In genomic region chr15:51967583-51967982, GRCh38 we compare ENCODE assay signal across 18 cellular contexts. TPM values are rescaled to one million over a fixed set of nuclear protein-coding genes. Genes with fewer than 3 reads are reported as not detected.
DNase-seq lines count a peak whose midpoint lies in the region; ATAC-seq and TF ChIP-seq lines count a peak whose summit lies in the region.
"Had no signal": no experiment of that assay in that cellular context is flagged by ENCODE, and none has a peak within 500 bp of the region (broad histone marks: within the 10 kb centered on the region; RNA-seq: fewer than 3 reads in every experiment).

No MANE protein-coding gene starts in this region.

- POLR2A ChIA-PET in HEK293 (lab: Yijun Ruan, JAX) (no interaction called here), RWPE1 (lab: Yijun Ruan, JAX; ENCODE audit: low non-redundant PET) (no interaction called here)

- no peak overlapping the region for H3K27ac Mint-ChIP-seq in T-helper 1 cell treated with Interleukin-12 subunit alpha and Interleukin-12 subunit beta and Interleukin-4 antibody, amounts not matched to agents 30 μg/mL and 1 μg/mL, for 36 hours
- H3K27ac Mint-ChIP-seq in nephron, result no peak overlapping the region
- H3K27ac Mint-ChIP-seq in natural killer cell treated with Interleukin-12 subunit alpha and Interleukin-12 subunit beta and Interleukin-15 and Interleukin-18, amount 100 ng/mL, for 72 hours, result no peak overlapping the region
- H3K27ac Mint-ChIP-seq: B cell; CD8-positive, alpha-beta T cell had no signal

- no peaks in the 10 kb centered on the region for H3K9me3 ChIP-seq in HEK293 (ENCODE audit: control insufficient read depth, insufficient read depth, low read depth, low read length)
- H3K9me3 ChIP-seq: Caco-2, HAP-1 had no signal

- peak overlapping the region; percentile 1 for H3K4me3 Mint-ChIP-seq in T-helper 1 cell treated with Interleukin-12 subunit alpha and Interleukin-12 subunit beta and Interleukin-4 antibody, amounts not matched to agents 30 μg/mL and 1 μg/mL, for 36 hours
- H3K4me3 Mint-ChIP-seq in nephron, result peak overlapping the region; percentile 3 to 75 (median 27)
- no peak overlapping the region for H3K4me3 Mint-ChIP-seq in natural killer cell treated with Interleukin-12 subunit alpha and Interleukin-12 subunit beta and Interleukin-15 and Interleukin-18, amount 100 ng/mL, for 72 hours
- H3K4me3 Mint-ChIP-seq: B cell; CD14-positive monocyte; CD8-positive, alpha-beta T cell had no signal

- H3K9me3 Mint-ChIP-seq in T-helper 1 cell treated with Interleukin-12 subunit alpha and Interleukin-12 subunit beta and Interleukin-4 antibody, amounts not matched to agents 30 μg/mL and 1 μg/mL, for 36 hours, result peaks cover 9% of the 10 kb centered on the region
- H3K9me3 Mint-ChIP-seq in nephron, result peaks cover 14% of the 10 kb centered on the region
- peaks cover 7% of the 10 kb centered on the region for H3K9me3 Mint-ChIP-seq in natural killer cell treated with Interleukin-12 subunit alpha and Interleukin-12 subunit beta and Interleukin-15 and Interleukin-18, amount 100 ng/mL, for 72 hours

- H3K4me3 ChIP-seq in HEK293 (ENCODE audit: low read depth, low read length), result no peak overlapping the region
- H3K4me3 ChIP-seq: BLaER1, HAP-1 had no signal

- H3K4me1 Mint-ChIP-seq in T-helper 1 cell treated with Interleukin-12 subunit alpha and Interleukin-12 subunit beta and Interleukin-4 antibody, amounts not matched to agents 30 μg/mL and 1 μg/mL, for 36 hours (ENCODE audit: low read depth), result peaks cover 12% of the 10 kb centered on the region
- H3K4me1 Mint-ChIP-seq in nephron, result peaks cover 17% of the 10 kb centered on the region
- H3K4me1 Mint-ChIP-seq in natural killer cell treated with Interleukin-12 subunit alpha and Interleukin-12 subunit beta and Interleukin-15 and Interleukin-18, amount 100 ng/mL, for 72 hours (ENCODE audit: low read depth in 2 of 2), result peaks cover 24 to 26% of the 10 kb centered on the region in 2 donors

- H3K4me1 ChIP-seq in HEK293 (ENCODE audit: control insufficient read depth, insufficient read depth, low read length), result no peaks in the 10 kb centered on the region

- H3K36me3 Mint-ChIP-seq in T-helper 1 cell treated with Interleukin-12 subunit alpha and Interleukin-12 subunit beta and Interleukin-4 antibody, amounts not matched to agents 30 μg/mL and 1 μg/mL, for 36 hours (ENCODE audit: low read depth), result peaks cover 30% of the 10 kb centered on the region
- H3K36me3 Mint-ChIP-seq in nephron (ENCODE audit: low read depth), result peaks cover 58% of the 10 kb centered on the region
- peaks cover 27% of the 10 kb centered on the region for H3K36me3 Mint-ChIP-seq in natural killer cell treated with Interleukin-12 subunit alpha and Interleukin-12 subunit beta and Interleukin-15 and Interleukin-18, amount 100 ng/mL, for 72 hours

- peaks cover 0 to 10% of the 10 kb centered on the region in 2 experiments; a peak in 2 of 3 replicates for H3K36me3 ChIP-seq in HEK293 (ENCODE audit: control insufficient read depth in 2 of 2, insufficient read depth in 1 of 2, low read length in 2 of 2)

- H3K27me3 Mint-ChIP-seq in T-helper 1 cell treated with Interleukin-12 subunit alpha and Interleukin-12 subunit beta and Interleukin-4 antibody, amounts not matched to agents 30 μg/mL and 1 μg/mL, for 36 hours (ENCODE audit: low read depth), result peaks cover 4% of the 10 kb centered on the region
- no peaks in the 10 kb centered on the region for H3K27me3 Mint-ChIP-seq in nephron (ENCODE audit: low read depth)
- H3K27me3 Mint-ChIP-seq in natural killer cell treated with Interleukin-12 subunit alpha and Interleukin-12 subunit beta and Interleukin-15 and Interleukin-18, amount 100 ng/mL, for 72 hours, result no peaks in the 10 kb centered on the region
- H3K27me3 Mint-ChIP-seq: B cell had no signal

- ATAC-seq in GM19023 (IDR thresholded peaks at IDR 0.05; ENCODE audit: unreplicated experiment), result no peak
- ATAC-seq in natural killer cell treated with Interleukin-12 subunit alpha and Interleukin-12 subunit beta and Interleukin-15 and Interleukin-18, amount 100 ng/mL, for 72 hours, result no peak
- ATAC-seq: CD8-positive, alpha-beta T cell had no signal

- no peak for DNase-seq in T-helper 1 cell
- DNase-seq in natural killer cell treated with Interleukin-12 subunit alpha and Interleukin-12 subunit beta and Interleukin-15 and Interleukin-18, amount 100 ng/mL, for 72 hours (ENCODE audit: low spot score), result no peak
- DNase-seq in RWPE1 (ENCODE audit: low spot score), result no peak
- DNase-seq: Caco-2; CD8-positive, alpha-beta T cell; DMS153; DND-41; GOT3 had no signal

- peak overlapping the region; percentile 100 for H3K27ac ChIP-seq in C4-2B
- no peak overlapping the region for H3K27ac ChIP-seq in HEK293 (ENCODE audit: extremely low read depth, low read depth, low read length)
- no peak overlapping the region for H3K27ac ChIP-seq in RWPE1
- H3K27ac ChIP-seq: 22Rv1, BLaER1 had no signal

- no peak for TF ChIP-seq CTCF in C4-2B (conservative IDR thresholded peaks at IDR 0.05)
- no peak for TF ChIP-seq CTCF in HEK293 (tag by site-specific recombination; IDR thresholded peaks at IDR 0.05)
- TF ChIP-seq CTCF in nephron (IDR thresholded peaks at IDR 0.05; ENCODE audit: unreplicated experiment in 3 of 3), result no peak
- TF ChIP-seq CTCF in RWPE1 (conservative IDR thresholded peaks at IDR 0.05; ENCODE audit: low read depth), result no peak

- CTCF ChIA-PET in HEK293 (lab: Yijun Ruan, JAX) (no interaction called here), RWPE1 (lab: Yijun Ruan, JAX) (no interaction called here)

TF ChIP-seq in HEK293, 187 proteins besides CTCF, POLR2A, EP300 and RAD21:
- TF ChIP-seq SETDB1 (IDR thresholded peaks at IDR 0.05; ENCODE audit: insufficient read length, low read length), result peak; percentile 87
- no peak for TF ChIP-seq ZNF404 (tag by site-specific recombination; IDR thresholded peaks at IDR 0.05)
- no peak for TF ChIP-seq ZNF112 (tag by site-specific recombination; IDR thresholded peaks at IDR 0.05)
- no peak for TF ChIP-seq KLF17 (tag by site-specific recombination; IDR thresholded peaks at IDR 0.05)
- peak; percentile 62 for TF ChIP-seq ZNF510 (tag by site-specific recombination; IDR thresholded peaks at IDR 0.05; ENCODE audit: insufficient replicate concordance)
- no peak for TF ChIP-seq BCL11A (tag by site-specific recombination; IDR thresholded peaks at IDR 0.05; ENCODE audit: low read depth)
- TF ChIP-seq MZF1 (tag by site-specific recombination; IDR thresholded peaks at IDR 0.05; ENCODE audit: borderline replicate concordance), result no peak
- no peak for TF ChIP-seq ZNF639 (tag by site-specific recombination; IDR thresholded peaks at IDR 0.05)

RNA-seq across cellular contexts. Expression of gene LEO1, which starts 4.0 kb away (rescaled TPM):
- total RNA-seq in natural killer cell treated with Interleukin-12 subunit alpha and Interleukin-12 subunit beta and Interleukin-15 and Interleukin-18, amount 100 ng/mL, for 72 hours, result 10 to 100 TPM; 29.6 to 31.6 TPM

RNA-seq across cellular contexts. Expression of gene MAPK6, which starts 51.4 kb away (rescaled TPM):
- total RNA-seq in natural killer cell treated with Interleukin-12 subunit alpha and Interleukin-12 subunit beta and Interleukin-15 and Interleukin-18, amount 100 ng/mL, for 72 hours, result 10 to 100 TPM; 65.8 to 89.1 TPM
